Comparison of ENCODE assay signal across 8 cellular contexts in genomic region chr12:43805857-43806736, GRCh38. TPM values are rescaled to one million over a fixed set of nuclear protein-coding genes. Genes with fewer than 3 reads are reported as not detected.
DNase-seq lines count a peak whose midpoint lies in the region; ATAC-seq, FAIRE-seq and TF ChIP-seq lines count a peak whose summit lies in the region.

TSS of gene TWF1 (minus strand) at chr12:43806317. CDS start at chr12:43806245, 72 bp downstream.

- peak within 1 kb of the TSS; percentile 98 for H3K4me3 ChIP-seq in OCI-LY3 (ENCODE audit: low read length)
- peak within 1 kb of the TSS; percentile 96 to 98 for H3K4me3 ChIP-seq in mucosa of rectum (ENCODE audit: low read length in 2 of 2)

- peak within 1 kb of the TSS; percentile 81 for H2AFZ ChIP-seq in OCI-LY3 (ENCODE audit: low read depth, low read length)

- H3K4me1 ChIP-seq in OCI-LY3 (ENCODE audit: low read length) (peaks cover 22% of the 10 kb centered on the region), mucosa of rectum (ENCODE audit: control insufficient read depth in 2 of 2, insufficient read depth in 2 of 2, low read length in 2 of 2) (peaks cover 2 to 4% of the 10 kb centered on the region in 2 donors)

- H3K9ac ChIP-seq in OCI-LY3 (ENCODE audit: low read length) (peak within 1 kb of the TSS; percentile 92), mucosa of rectum (ENCODE audit: low read depth in 1 of 2, low read length in 2 of 2) (peak within 1 kb of the TSS; percentile 90 to 97)

- peak within 1 kb of the TSS; percentile 95 for H3K4me2 ChIP-seq in OCI-LY3 (ENCODE audit: low read length)

- peak; percentile 92 for ATAC-seq in GM21367 (IDR thresholded peaks at IDR 0.05; ENCODE audit: unreplicated experiment)

- DNase-seq in D721Med (ENCODE audit: insufficient read length, low spot score), result peak; percentile 23
- peak; percentile 79 for DNase-seq in HT1080 (ENCODE audit: low read depth)
- DNase-seq in activated T-cell treated with anti-CD3 and anti-CD28 coated beads for 4 hours, result peak; percentile 74
- no peak for DNase-seq in epithelial cell of prostate (ENCODE audit: low read depth, low spot score)
- DNase-seq in stimulated activated CD8-positive, alpha-beta memory T cell treated with anti-CD3 and anti-CD28 coated beads, Interleukin-4, amount 100 ng/mL, for 48 hours, result peak; percentile 92

- H4K20me1 ChIP-seq in OCI-LY3 (ENCODE audit: insufficient read depth, low read length), result peaks cover 9% of the 10 kb centered on the region

- H3K27ac ChIP-seq in OCI-LY3 (ENCODE audit: low read length), result peak within 1 kb of the TSS; percentile 84
- peak within 1 kb of the TSS; percentile 80 for H3K27ac ChIP-seq in epithelial cell of prostate
- H3K27ac ChIP-seq in mucosa of rectum (ENCODE audit: low read depth in 2 of 2, low read length in 2 of 2), result peak within 1 kb of the TSS; percentile 96 to 97

- H3K9me3 ChIP-seq in OCI-LY3 (ENCODE audit: insufficient read depth, low read length) (no peaks in the 10 kb centered on the region), mucosa of rectum (ENCODE audit: control insufficient read depth in 2 of 2, low read length in 2 of 2) (no peaks in the 10 kb centered on the region)

- no peak for FAIRE-seq in D721Med (lab: Jason Lieb, UNC)

- H3K27me3 ChIP-seq in OCI-LY3 (ENCODE audit: low read depth, low read length) (no peaks in the 10 kb centered on the region), mucosa of rectum (ENCODE audit: control insufficient read depth in 2 of 2, insufficient read depth in 2 of 2, low read length in 2 of 2) (no peaks in the 10 kb centered on the region)

- peaks cover 44% of the 10 kb centered on the region for H3K79me2 ChIP-seq in OCI-LY3 (ENCODE audit: low read length)

- H3K36me3 ChIP-seq in OCI-LY3 (replicated peaks; ENCODE audit: low read depth, low read length), result peaks cover 12% of the 10 kb centered on the region
- H3K36me3 ChIP-seq in mucosa of rectum (ENCODE audit: control insufficient read depth in 2 of 2, insufficient read depth in 2 of 2, low read length in 2 of 2), result peaks cover 4 to 6% of the 10 kb centered on the region in 2 donors

- TF ChIP-seq CTCF in D721Med (IDR thresholded peaks at IDR 0.05; ENCODE audit: insufficient read depth, missing control alignments) (no peak), OCI-LY3 (IDR thresholded peaks at IDR 0.05; ENCODE audit: low read depth, low read length) (no peak)

RNA-seq across cellular contexts. Expression of gene TWF1, which starts in this region (rescaled TPM):
- total RNA-seq in HT1080 (2014; rRNA removed; shearing (Covaris generic)), result 180 and 197 TPM in 2 replicates
- 149 and 188 TPM in 2 replicates for polyA plus RNA-seq in HT1080 (2015; cell fraction: cytosol; rRNA removed)
- 71.8 and 84.8 TPM in 2 replicates for polyA plus RNA-seq in HT1080 (2015; cell fraction: nucleus; rRNA removed)
